ENCODE assay signal across 23 cellular contexts in the genomic region with DNA sequence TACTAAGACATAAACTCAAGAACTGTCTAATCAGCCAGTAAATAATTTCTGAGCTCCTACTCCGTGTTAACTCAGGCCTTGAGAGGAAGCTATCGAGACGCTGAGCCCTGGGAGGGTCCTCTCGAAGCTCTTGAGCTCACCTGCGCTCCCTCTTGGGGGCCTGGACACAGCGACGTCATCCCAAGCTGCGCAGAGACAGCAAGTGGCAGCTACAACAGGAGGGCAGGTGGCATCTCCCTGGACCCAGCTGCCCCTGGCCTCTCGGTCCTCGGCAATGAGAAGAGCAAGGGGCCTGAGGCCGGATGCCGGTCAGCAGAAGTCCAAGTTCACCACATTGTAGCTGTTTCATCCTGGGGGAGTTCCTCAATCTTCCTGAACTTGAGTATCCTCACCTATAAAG.
"Had no signal": no experiment of that assay in that cellular context is flagged by ENCODE, and none has a peak within 500 bp of the region (broad histone marks: within the 10 kb centered on the region; RNA-seq: fewer than 3 reads in every experiment).

No MANE protein-coding gene starts in this region.

- H3K27ac Mint-ChIP-seq: dendritic cell treated with granulocyte-macrophage colony-stimulating factor and Interleukin-4, amounts not matched to agents 40 ng/mL and 50 ng/mL, for 4 days; natural killer cell; stimulated activated naive CD8-positive, alpha-beta T cell treated with anti-CD3 and anti-CD28 coated beads, Interleukin-15, amount 100 ng/mL, for 72 hours had no signal

- DNase-seq: central memory CD4-positive, alpha-beta T cell; effector memory CD4-positive, alpha-beta T cell; esophagus squamous epithelium; foreskin melanocyte; left cardiac atrium; left lung; mammary epithelial cell; natural killer cell; psoas muscle; right lobe of liver; small intestine; stimulated activated CD4-positive, alpha-beta T cell treated with anti-CD3 and anti-CD28 coated beads, Interleukin-12 subunit alpha, Interleukin-12 subunit beta, amount 100 ng/mL, for 4 hours; stimulated activated CD4-positive, alpha-beta T cell treated with anti-CD3 and anti-CD28 coated beads, Interleukin-1b, Interleukin-23, amount 100 ng/mL, for 48 hours; stimulated activated CD4-positive, alpha-beta T cell treated with anti-CD3 and anti-CD28 coated beads, Interleukin-4, amount 100 ng/mL, for 1 hour; stimulated activated CD8-positive, alpha-beta memory T cell treated with anti-CD3 and anti-CD28 coated beads, Interleukin-4, amount 100 ng/mL, for 48 hours; stimulated activated naive CD4-positive, alpha-beta T cell; stimulated activated naive CD8-positive, alpha-beta T cell treated with anti-CD3 and anti-CD28 coated beads, Interleukin-15, amount 100 ng/mL, for 72 hours; transverse colon had no signal

- H3K4me1 ChIP-seq: left lung, parathyroid adenoma, psoas muscle, right lobe of liver, suprapubic skin, transverse colon had no signal

- H3K36me3 ChIP-seq: esophagus squamous epithelium, left lung, neutrophil, right lobe of liver, suprapubic skin, transverse colon, vagina had no signal

- H3K4me1 Mint-ChIP-seq: natural killer cell; stimulated activated naive CD8-positive, alpha-beta T cell treated with anti-CD3 and anti-CD28 coated beads, Interleukin-15, amount 100 ng/mL, for 72 hours had no signal

- H3K27ac ChIP-seq: esophagus squamous epithelium, left lung, neutrophil, parathyroid adenoma, psoas muscle, right lobe of liver, suprapubic skin, transverse colon, vagina had no signal

- H3K4me3 ChIP-seq: esophagus squamous epithelium, left lung, psoas muscle, right lobe of liver, suprapubic skin, transverse colon, vagina had no signal

- H3K36me3 Mint-ChIP-seq: natural killer cell had no signal

- H3K9me3 ChIP-seq: esophagus squamous epithelium, left lung, neutrophil, psoas muscle, right lobe of liver, suprapubic skin, transverse colon, vagina had no signal

- ATAC-seq: left cardiac atrium; left lung; natural killer cell; psoas muscle; right lobe of liver; stimulated activated naive CD8-positive, alpha-beta T cell treated with anti-CD3 and anti-CD28 coated beads, Interleukin-15, amount 100 ng/mL, for 72 hours had no signal

- H3K4me3 Mint-ChIP-seq: dendritic cell treated with granulocyte-macrophage colony-stimulating factor and Interleukin-4, amounts not matched to agents 40 ng/mL and 50 ng/mL, for 4 days; natural killer cell; stimulated activated naive CD8-positive, alpha-beta T cell treated with anti-CD3 and anti-CD28 coated beads, Interleukin-15, amount 100 ng/mL, for 72 hours had no signal

- H3K27me3 ChIP-seq: right lobe of liver, vagina had no signal

- H3K9me3 Mint-ChIP-seq: dendritic cell treated with granulocyte-macrophage colony-stimulating factor and Interleukin-4, amounts not matched to agents 40 ng/mL and 50 ng/mL, for 4 days; natural killer cell; stimulated activated naive CD8-positive, alpha-beta T cell treated with anti-CD3 and anti-CD28 coated beads, Interleukin-15, amount 100 ng/mL, for 72 hours had no signal
